Comparison of ENCODE assay signal across 27 cellular contexts in genomic region chr16:13527332-13527731, GRCh38.
"Had no signal": no experiment of that assay in that cellular context is flagged by ENCODE, and none has a peak within 500 bp of the region (broad histone marks: within the 10 kb centered on the region; RNA-seq: fewer than 3 reads in every experiment).

No MANE protein-coding gene starts in this region.

- H3K27me3 ChIP-seq: heart right ventricle, left lung, pancreas, right lobe of liver, tibial nerve, uterus had no signal

- H3K4me1 ChIP-seq: heart right ventricle, left lung, lower lobe of right lung, pancreas, prostate gland, right lobe of liver, tibial nerve, uterus had no signal

- H3K4me2 ChIP-seq: smooth muscle cell had no signal

- H3K36me3 ChIP-seq: heart right ventricle, left lung, lower lobe of right lung, pancreas, prostate gland, right lobe of liver, tibial nerve, uterus had no signal

- H3K27ac ChIP-seq: heart right ventricle, left lung, lower lobe of right lung, pancreas, prostate gland, right lobe of liver, tibial nerve, uterus had no signal

- DNase-seq: heart right ventricle; hippocampal formation; immature natural killer cell; kidney; left colon; left lung; lower lobe of right lung; mammary epithelial cell; mesenchymal stem cell; naive thymus-derived CD8-positive, alpha-beta T cell; nucleus accumbens; pancreas; posterior cingulate gyrus; right lobe of liver; stimulated activated CD4-positive, alpha-beta T cell treated with anti-CD3 and anti-CD28 coated beads, Interleukin-1b, Interleukin-23, amount 100 ng/mL, for 48 hours; stimulated activated CD4-positive, alpha-beta T cell treated with anti-CD3 and anti-CD28 coated beads, Interleukin-2, amount 100 ng/mL, for 48 hours; stimulated activated CD4-positive, alpha-beta T cell treated with anti-CD3 and anti-CD28 coated beads, Interleukin-4, amount 100 ng/mL, for 4 hours; stimulated activated CD8-positive, alpha-beta memory T cell treated with anti-CD3 and anti-CD28 coated beads, Interleukin-4, amount 100 ng/mL, for 48 hours; stimulated activated naive CD4-positive, alpha-beta T cell treated with Interleukin-2 at 50 U/mL for 16 hours; stimulated activated naive CD8-positive, alpha-beta T cell treated with anti-CD3 and anti-CD28 coated beads, Interleukin-15, amount 100 ng/mL, for 72 hours; substantia nigra; uterus had no signal

- H3K9me3 ChIP-seq: left lung, lower lobe of right lung, pancreas, prostate gland, right lobe of liver, uterus had no signal

- H3K4me3 ChIP-seq: heart right ventricle, left lung, lower lobe of right lung, pancreas, prostate gland, right lobe of liver, smooth muscle cell, tibial nerve, uterus had no signal

- FAIRE-seq: islet of Langerhans, kidney, pancreas had no signal

- ATAC-seq: heart right ventricle; left colon; left lung; lower lobe of right lung; naive thymus-derived CD8-positive, alpha-beta T cell; pancreas; right lobe of liver; stimulated activated memory B cell treated with anti-CD40 and anti-IgM and Interleukin-4, amounts not matched to agents 10 μg/mL and 1 μg/mL and 100 μg/mL, for 72 hours; stimulated activated naive CD8-positive, alpha-beta T cell treated with anti-CD3 and anti-CD28 coated beads, Interleukin-15, amount 100 ng/mL, for 72 hours had no signal
